Comparison of ENCODE assay signal across 19 cellular contexts in genomic region chr3:182450942-182451607, GRCh38.
DNase-seq lines count a peak whose midpoint lies in the region; ATAC-seq and TF ChIP-seq lines count a peak whose summit lies in the region.
"Had no signal": no experiment of that assay in that cellular context is flagged by ENCODE, and none has a peak within 500 bp of the region (broad histone marks: within the 10 kb centered on the region; RNA-seq: fewer than 3 reads in every experiment).

No MANE protein-coding gene starts in this region.

- H3K56ac ChIP-seq in mesendoderm (ENCODE audit: low read length), result no peak overlapping the region

- H3K9me3 Mint-ChIP-seq in chondrocyte (ENCODE audit: low read depth), result peaks cover 13% of the 10 kb centered on the region

- no peaks in the 10 kb centered on the region for H3K36me3 ChIP-seq in mesendoderm (ENCODE audit: control insufficient read depth, insufficient read depth, low read length)
- H3K36me3 ChIP-seq: Peyer's patch had no signal

- H3K4me1 Mint-ChIP-seq in chondrocyte (ENCODE audit: low read depth), result no peaks in the 10 kb centered on the region
- H3K4me1 Mint-ChIP-seq: CD8-positive, alpha-beta memory T cell had no signal

- no peak overlapping the region for H4K5ac ChIP-seq in mesendoderm (ENCODE audit: low read length)

- H3K18ac ChIP-seq in mesendoderm (ENCODE audit: low read length), result no peak overlapping the region

- peaks cover 3% of the 10 kb centered on the region for H3K4me1 ChIP-seq in mesendoderm (ENCODE audit: control insufficient read depth, low read depth, low read length)
- H3K4me1 ChIP-seq: Peyer's patch had no signal

- H2BK120ac ChIP-seq in mesendoderm (ENCODE audit: low read depth, low read length), result no peak overlapping the region

- no peak overlapping the region for H3K4me3 ChIP-seq in mesendoderm (ENCODE audit: low read length)
- H3K4me3 ChIP-seq: Peyer's patch had no signal

- peak overlapping the region; percentile 52 for H2BK5ac ChIP-seq in mesendoderm (ENCODE audit: low read length)

- H3K79me2 ChIP-seq in mesendoderm (ENCODE audit: control insufficient read depth, insufficient read depth, low read length), result no peaks in the 10 kb centered on the region

- H4K8ac ChIP-seq in mesendoderm (ENCODE audit: low read depth, low read length), result no peak overlapping the region

- no peak overlapping the region for H3K4me3 Mint-ChIP-seq in chondrocyte (ENCODE audit: unreplicated experiment)
- H3K4me3 Mint-ChIP-seq: CD8-positive, alpha-beta memory T cell had no signal

- no CpG with 5 or more reads among the region's 6 CpGs for WGBS in mesendoderm (ENCODE audit: extremely low coverage, insufficient coverage, low lambda C conversion rate)

- H3K27ac ChIP-seq in mesendoderm (ENCODE audit: low read depth, low read length), result peak overlapping the region; percentile 39
- H3K27ac ChIP-seq: 22Rv1, HL-60, KMS-11, Peyer's patch had no signal

- peaks cover 2% of the 10 kb centered on the region for H3K36me3 Mint-ChIP-seq in chondrocyte (ENCODE audit: low read depth)
- H3K36me3 Mint-ChIP-seq: CD8-positive, alpha-beta memory T cell had no signal

- ATAC-seq in GM21390 (IDR thresholded peaks at IDR 0.05; ENCODE audit: unreplicated experiment), result no peak
- no peak for ATAC-seq in HG03442 (IDR thresholded peaks at IDR 0.05; ENCODE audit: unreplicated experiment)
- ATAC-seq: SK-N-SH treated with all-trans-retinoic acid at 6 μM for 48 hours had no signal

- H3K9ac ChIP-seq in mesendoderm (ENCODE audit: low read length), result no peak overlapping the region
- H3K9ac ChIP-seq: KMS-11 had no signal

- peak overlapping the region; percentile 53 for H3K27ac Mint-ChIP-seq in chondrocyte (ENCODE audit: unreplicated experiment)

- DNase-seq in NCI-H82 (lab: John Stamatoyannopoulos, UW) (peak; percentile 26), NCI-H82 treated with DMSO at 0.1 percent for 48 hours (lab: John Stamatoyannopoulos, UW; ENCODE audit: unreplicated experiment) (no peak), chondrocyte (ENCODE audit: low spot score) (no peak), mesendoderm (peak; percentile 89), HK-2 (ENCODE audit: unreplicated experiment) (no peak), NCI-H2196 treated with DMSO at 0.1 percent for 48 hours (lab: John Stamatoyannopoulos, UW; ENCODE audit: unreplicated experiment) (no peak)
- DNase-seq: CD8-positive, alpha-beta memory T cell; EL; HCEC 1CT; NCI-H1105; NCI-H2029; Peyer's patch; SHP77 had no signal

- no peaks in the 10 kb centered on the region for H3K27me3 Mint-ChIP-seq in chondrocyte (ENCODE audit: low read depth)
- H3K27me3 Mint-ChIP-seq: CD8-positive, alpha-beta memory T cell had no signal

- H3K4ac ChIP-seq in mesendoderm (ENCODE audit: low read depth, low read length), result no peak overlapping the region

- no peak overlapping the region for H3K23ac ChIP-seq in mesendoderm (ENCODE audit: low read length)

- no peak for TF ChIP-seq CTCF in chondrocyte (IDR thresholded peaks at IDR 0.05)

- no peaks in the 10 kb centered on the region for H3K79me1 ChIP-seq in mesendoderm (ENCODE audit: low read length)

- no peaks in the 10 kb centered on the region for H3K27me3 ChIP-seq in mesendoderm (ENCODE audit: insufficient read depth, low read length, poor library complexity)
- H3K27me3 ChIP-seq: Peyer's patch had no signal

- no peak overlapping the region for H2BK15ac ChIP-seq in mesendoderm (replicated peaks; ENCODE audit: low read depth)

- no peak overlapping the region for H2AK5ac ChIP-seq in mesendoderm (ENCODE audit: low read length)

- no peak overlapping the region for H3K4me2 ChIP-seq in mesendoderm (ENCODE audit: low read length)
- H3K4me2 ChIP-seq: KMS-11 had no signal

Comparison
In these comparisons a context has a peak if more than half of its experiments do, and no peak if none do; other contexts are left out.
1. DNase-seq: peak in NCI-H82 (single experiment) and mesendoderm (single experiment); none in NCI-H82 treated with DMSO at 0.1 percent for 48 hours (single experiment), chondrocyte (single experiment), HK-2 (single experiment) and NCI-H2196 treated with DMSO at 0.1 percent for 48 hours (single experiment).